In genomic region chr10:4243651-4244050, GRCh38 we compare ENCODE assay signal across 2 cellular contexts.
A peak's percentile ranks its signal among the peaks of the same experiment; 100 is the strongest.
TF ChIP-seq lines count a peak whose summit lies in the region.

No MANE protein-coding gene starts in this region.

TF ChIP-seq in liver, 16 proteins besides CTCF, POLR2A, EP300 and RAD21 (continued from another document):
- TF ChIP-seq JUND (IDR thresholded peaks at IDR 0.05) (peak; percentile 66 to 69), EGR1 (IDR thresholded peaks at IDR 0.05; ENCODE audit: low read depth in 2 of 2) (no peak)

TF ChIP-seq in HepG2, 621 proteins besides CTCF, POLR2A, EP300 and RAD21 (continued from another document):
- no peak for TF ChIP-seq ZNF407 (CRISPR knock-in tag; IDR thresholded peaks at IDR 0.05; ENCODE audit: not compliant biosample characterization)
- TF ChIP-seq RORA (CRISPR knock-in tag; IDR thresholded peaks at IDR 0.05): no peak
- TF ChIP-seq SMC3 (IDR thresholded peaks at IDR 0.05; ENCODE audit: low read length): no peak
- TF ChIP-seq ZNF282 (IDR thresholded peaks at IDR 0.05; ENCODE audit: partially characterized antibody): no peak
- no peak for TF ChIP-seq HNF4G (IDR thresholded peaks at IDR 0.05; ENCODE audit: borderline replicate concordance, low read depth, low read length)
- TF ChIP-seq HNF4G (CRISPR knock-in tag; IDR thresholded peaks at IDR 0.05; ENCODE audit: borderline replicate concordance, low read depth): no peak
- TF ChIP-seq NR2C2 (CRISPR knock-in tag; IDR thresholded peaks at IDR 0.05; ENCODE audit: borderline replicate concordance): no peak
- TF ChIP-seq ARID2 (CRISPR knock-in tag; IDR thresholded peaks at IDR 0.05; ENCODE audit: borderline replicate concordance): no peak
- no peak for TF ChIP-seq IRX3 (CRISPR knock-in tag; IDR thresholded peaks at IDR 0.05; ENCODE audit: borderline replicate concordance, low read depth)
- TF ChIP-seq JUN (CRISPR knock-in tag; IDR thresholded peaks at IDR 0.05): no peak
- TF ChIP-seq ZFP36L1 (CRISPR knock-in tag; IDR thresholded peaks at IDR 0.05): no peak
- no peak for TF ChIP-seq SATB2 (CRISPR knock-in tag; IDR thresholded peaks at IDR 0.05)
- no peak for TF ChIP-seq ZNF451 (CRISPR knock-in tag; IDR thresholded peaks at IDR 0.05)
- TF ChIP-seq ZNF253 (CRISPR knock-in tag; IDR thresholded peaks at IDR 0.05; ENCODE audit: borderline replicate concordance): no peak
- no peak for TF ChIP-seq ZSCAN12 (CRISPR knock-in tag; IDR thresholded peaks at IDR 0.05)
- no peak for TF ChIP-seq ZNF7 (CRISPR knock-in tag; IDR thresholded peaks at IDR 0.05)
- no peak for TF ChIP-seq SP5 (CRISPR knock-in tag; IDR thresholded peaks at IDR 0.05; ENCODE audit: borderline replicate concordance, low read depth)
- TF ChIP-seq ZNF83 (CRISPR knock-in tag; IDR thresholded peaks at IDR 0.05; ENCODE audit: borderline replicate concordance): no peak
- no peak for TF ChIP-seq ARHGAP35 (CRISPR knock-in tag; IDR thresholded peaks at IDR 0.05; ENCODE audit: borderline replicate concordance)
